Comparison of ENCODE assay signal across 3 cellular contexts in the genomic region with DNA sequence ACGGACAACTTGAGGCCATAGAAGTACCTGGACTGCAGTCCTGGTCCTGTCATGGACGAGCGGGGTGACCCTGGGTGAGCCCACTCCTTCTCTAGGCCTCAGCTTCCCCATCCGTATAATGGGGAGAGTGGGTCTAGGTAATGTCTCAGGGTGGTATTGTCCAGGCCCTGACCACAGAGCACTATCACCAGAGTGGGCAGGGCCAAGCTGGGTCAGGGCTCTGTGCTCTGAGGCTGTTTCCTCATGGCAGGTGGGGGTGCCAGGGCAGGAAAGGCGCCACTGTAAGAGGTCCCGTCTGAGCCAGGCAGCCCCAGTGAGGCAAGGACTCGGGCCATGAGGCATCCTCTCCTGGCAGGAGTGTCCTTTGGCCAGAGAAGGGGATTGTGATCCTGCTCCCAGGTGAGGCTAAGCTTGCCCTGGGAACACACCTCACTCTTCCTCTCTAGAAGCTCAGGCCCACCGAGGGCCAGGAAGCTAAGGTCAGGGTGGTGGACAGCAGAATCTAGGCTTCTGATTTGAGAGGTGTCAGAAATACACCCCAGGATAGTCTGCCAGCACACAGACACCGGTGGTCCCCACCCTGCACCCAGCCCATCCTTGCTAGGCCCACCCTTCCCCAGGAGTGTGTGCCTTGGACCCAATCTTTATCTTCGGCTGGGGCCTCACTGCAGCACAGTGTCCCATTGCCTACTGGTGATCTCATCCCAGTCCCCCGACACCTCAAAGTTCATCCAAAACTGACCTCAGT.
TF ChIP-seq lines count a peak whose summit lies in the region.

No MANE protein-coding gene starts in this region.

TF ChIP-seq in SK-N-SH, 30 proteins besides CTCF, POLR2A, EP300 and RAD21:
- TF ChIP-seq, protein P1, sequence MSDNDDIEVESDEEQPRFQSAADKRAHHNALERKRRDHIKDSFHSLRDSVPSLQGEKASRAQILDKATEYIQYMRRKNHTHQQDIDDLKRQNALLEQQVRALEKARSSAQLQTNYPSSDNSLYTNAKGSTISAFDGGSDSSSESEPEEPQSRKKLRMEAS (IDR thresholded peaks at IDR 0.05; ENCODE audit: low read depth): no peak
- no peak for TF ChIP-seq GATA2 (CRISPR knock-in tag; IDR thresholded peaks at IDR 0.05)
- no peak for TF ChIP-seq FOXM1 (IDR thresholded peaks at IDR 0.05; ENCODE audit: low read depth)
- TF ChIP-seq FOXJ3 (CRISPR knock-in tag; IDR thresholded peaks at IDR 0.05): no peak
- no peak for TF ChIP-seq POLR2AphosphoS5 (IDR thresholded peaks at IDR 0.05; ENCODE audit: low read depth, low read length)
- TF ChIP-seq RCOR1 (IDR thresholded peaks at IDR 0.05; ENCODE audit: low read length): no peak
- no peak for TF ChIP-seq JUND (IDR thresholded peaks at IDR 0.05)
- TF ChIP-seq REST (IDR thresholded peaks at IDR 0.05; ENCODE audit: low read depth, low read length): no peak
- no peak for TF ChIP-seq TEAD4 (IDR thresholded peaks at IDR 0.05; ENCODE audit: borderline replicate concordance, insufficient read depth)
- TF ChIP-seq RXRA (IDR thresholded peaks at IDR 0.05; ENCODE audit: borderline replicate concordance, low read depth): no peak
- TF ChIP-seq SMC3 (IDR thresholded peaks at IDR 0.05; ENCODE audit: low read depth, low read length): no peak
- no peak for TF ChIP-seq MEF2A (IDR thresholded peaks at IDR 0.05; ENCODE audit: borderline replicate concordance, low read depth)
- TF ChIP-seq NRF1 (IDR thresholded peaks at IDR 0.05; ENCODE audit: low read depth, low read length): no peak
- TF ChIP-seq FOSL2 (IDR thresholded peaks at IDR 0.05; ENCODE audit: borderline replicate concordance, low read depth): no peak

TF ChIP-seq in SK-N-SH treated with all-trans-retinoic acid at 6 μM for 48 hours, 23 proteins besides CTCF, POLR2A, EP300 and RAD21:
- no peak for TF ChIP-seq ISL1 (CRISPR knock-in tag; IDR thresholded peaks at IDR 0.05)
- TF ChIP-seq, protein P2, sequence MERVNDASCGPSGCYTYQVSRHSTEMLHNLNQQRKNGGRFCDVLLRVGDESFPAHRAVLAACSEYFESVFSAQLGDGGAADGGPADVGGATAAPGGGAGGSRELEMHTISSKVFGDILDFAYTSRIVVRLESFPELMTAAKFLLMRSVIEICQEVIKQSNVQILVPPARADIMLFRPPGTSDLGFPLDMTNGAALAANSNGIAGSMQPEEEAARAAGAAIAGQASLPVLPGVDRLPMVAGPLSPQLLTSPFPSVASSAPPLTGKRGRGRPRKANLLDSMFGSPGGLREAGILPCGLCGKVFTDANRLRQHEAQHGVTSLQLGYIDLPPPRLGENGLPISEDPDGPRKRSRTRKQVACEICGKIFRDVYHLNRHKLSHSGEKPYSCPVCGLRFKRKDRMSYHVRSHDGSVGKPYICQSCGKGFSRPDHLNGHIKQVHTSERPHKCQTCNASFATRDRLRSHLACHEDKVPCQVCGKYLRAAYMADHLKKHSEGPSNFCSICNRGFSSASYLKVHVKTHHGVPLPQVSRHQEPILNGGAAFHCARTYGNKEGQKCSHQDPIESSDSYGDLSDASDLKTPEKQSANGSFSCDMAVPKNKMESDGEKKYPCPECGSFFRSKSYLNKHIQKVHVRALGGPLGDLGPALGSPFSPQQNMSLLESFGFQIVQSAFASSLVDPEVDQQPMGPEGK (CRISPR knock-in tag; IDR thresholded peaks at IDR 0.05; ENCODE audit: borderline replicate concordance): no peak

TF ChIP-seq in endothelial cell of umbilical vein, 7 proteins besides CTCF, POLR2A, EP300 and RAD21:
- TF ChIP-seq POLR2AphosphoS5 (IDR thresholded peaks at IDR 0.05; ENCODE audit: insufficient read depth, low read depth, low read length) (no peak), EZH2 (IDR thresholded peaks at IDR 0.05; ENCODE audit: borderline replicate concordance, low read depth, low read length, severe bottlenecking) (peak; percentile 52)
